Comparison of ENCODE assay signal across 17 cellular contexts in genomic region chr20:41367393-41367695, GRCh38. TPM values are rescaled to one million over a fixed set of nuclear protein-coding genes. Genes with fewer than 3 reads are reported as not detected.
DNase-seq lines count a peak whose midpoint lies in the region; ATAC-seq and TF ChIP-seq lines count a peak whose summit lies in the region.
"Had no signal": no experiment of that assay in that cellular context is flagged by ENCODE, and none has a peak within 500 bp of the region (broad histone marks: within the 10 kb centered on the region; RNA-seq: fewer than 3 reads in every experiment).

No MANE protein-coding gene starts in this region.

- no peaks in the 10 kb centered on the region for H3K9me3 Mint-ChIP-seq in Calu3 (ENCODE audit: low read depth, unreplicated experiment)
- H3K9me3 Mint-ChIP-seq in activated naive CD8-positive, alpha-beta T cell treated with anti-CD3 and anti-CD28 coated beads, Interleukin-2, amount 50 U/mL, for 24 hours = peaks cover 6% of the 10 kb centered on the region
- peaks cover 0 to 14% (median 12%) of the 10 kb centered on the region in 7 donors for H3K9me3 Mint-ChIP-seq in naive B cell

- 93% methylated on average over 11 of the region's 13 CpGs for WGBS in esophagus muscularis mucosa

- BruUV-seq in Calu3 (replicated peaks; lab: Mats Ljungman, UMichigan) = no TSS peak

- H3K4me1 ChIP-seq in esophagus muscularis mucosa = peaks cover 7 to 20% (median 16%) of the 10 kb centered on the region in 4 donors
- H3K4me1 ChIP-seq: adrenal gland had no signal

- H3K36me3 ChIP-seq in esophagus muscularis mucosa = no peaks in the 10 kb centered on the region
- H3K36me3 ChIP-seq: adrenal gland had no signal

- peaks cover 0 to 57% (median 17%) of the 10 kb centered on the region in 4 donors for H3K27me3 ChIP-seq in esophagus muscularis mucosa

- no peak overlapping the region for H3K27ac ChIP-seq in esophagus muscularis mucosa (replicated peaks in 1 of 4)
- H3K27ac ChIP-seq: 22Rv1, adrenal gland, C4-2B, KMS-11 had no signal

- H3K36me3 Mint-ChIP-seq in Calu3 (ENCODE audit: insufficient read depth, unreplicated experiment) (peaks cover 4% of the 10 kb centered on the region), naive B cell (peaks cover 0 to 7% of the 10 kb centered on the region in 2 donors)
- peaks cover 5% of the 10 kb centered on the region for H3K36me3 Mint-ChIP-seq in activated naive CD8-positive, alpha-beta T cell treated with anti-CD3 and anti-CD28 coated beads, Interleukin-2, amount 50 U/mL, for 24 hours (ENCODE audit: low read depth)

- H3K4me1 Mint-ChIP-seq in Calu3 (ENCODE audit: low read depth, unreplicated experiment) (no peaks in the 10 kb centered on the region), naive B cell (peaks cover 0 to 12% (median 12%) of the 10 kb centered on the region in 3 donors)
- peaks cover 5% of the 10 kb centered on the region for H3K4me1 Mint-ChIP-seq in activated naive CD8-positive, alpha-beta T cell treated with anti-CD3 and anti-CD28 coated beads, Interleukin-2, amount 50 U/mL, for 24 hours

- no peak for TF ChIP-seq EP300 in esophagus muscularis mucosa (IDR thresholded peaks at IDR 0.05)

- H3K9me3 ChIP-seq in esophagus muscularis mucosa = peaks cover 0 to 9% (median 0%) of the 10 kb centered on the region in 4 donors
- H3K9me3 ChIP-seq: adrenal gland had no signal

- H3K4me3 ChIP-seq in esophagus muscularis mucosa = no peak overlapping the region

- TF ChIP-seq POLR2A in esophagus muscularis mucosa (IDR thresholded peaks at IDR 0.05; ENCODE audit: low read depth) = no peak

- peaks cover 94% of the 10 kb centered on the region for H3K27me3 Mint-ChIP-seq in Calu3 (ENCODE audit: unreplicated experiment)
- H3K27me3 Mint-ChIP-seq in activated naive CD8-positive, alpha-beta T cell treated with anti-CD3 and anti-CD28 coated beads, Interleukin-2, amount 50 U/mL, for 24 hours = peaks cover 32% of the 10 kb centered on the region
- H3K27me3 Mint-ChIP-seq in naive B cell = peaks cover 28 to 68% (median 48%) of the 10 kb centered on the region in 3 donors

- H3K27ac Mint-ChIP-seq in Calu3 (ENCODE audit: unreplicated experiment) (no peak overlapping the region), naive B cell (no peak overlapping the region)
- no peak overlapping the region for H3K27ac Mint-ChIP-seq in activated naive CD8-positive, alpha-beta T cell treated with anti-CD3 and anti-CD28 coated beads, Interleukin-2, amount 50 U/mL, for 24 hours
- H3K27ac Mint-ChIP-seq: memory B cell had no signal

- H3K4me3 Mint-ChIP-seq in Calu3 (ENCODE audit: low read depth, unreplicated experiment) (peak overlapping the region; percentile 16), naive B cell (peak overlapping the region in 5 of 8 donors; percentile 53 to 72 (median 60))
- peak overlapping the region; percentile 29 for H3K4me3 Mint-ChIP-seq in activated naive CD8-positive, alpha-beta T cell treated with anti-CD3 and anti-CD28 coated beads, Interleukin-2, amount 50 U/mL, for 24 hours
- H3K4me3 Mint-ChIP-seq: memory B cell had no signal

- ATAC-seq in activated naive CD8-positive, alpha-beta T cell treated with anti-CD3 and anti-CD28 coated beads, Interleukin-2, amount 50 U/mL, for 24 hours = no peak
- no peak for ATAC-seq in naive B cell (ENCODE audit: low read depth in 2 of 2)
- ATAC-seq in GM21528 (IDR thresholded peaks at IDR 0.05; ENCODE audit: low FRiP score, unreplicated experiment) = no peak

- peak; percentile 28 for DNase-seq in DMS53 (lab: John Stamatoyannopoulos, UW)
- no peak for DNase-seq in DMS53 treated with DMSO at 0.1 percent for 48 hours (lab: John Stamatoyannopoulos, UW; ENCODE audit: unreplicated experiment)
- no peak for DNase-seq in Calu3
- DNase-seq in activated naive CD8-positive, alpha-beta T cell treated with anti-CD3 and anti-CD28 coated beads, Interleukin-2, amount 50 U/mL, for 24 hours = no peak
- DNase-seq in naive B cell = no peak
- no peak for DNase-seq in esophagus muscularis mucosa (ENCODE audit: extremely low spot score)
- no peak for DNase-seq in Ammon's horn (ENCODE audit: low spot score)
- DNase-seq: adrenal gland, NCI-H1436 treated with DMSO at 0.1 percent for 48 hours, SHP77 treated with DMSO at 0.1 percent for 48 hours had no signal

- TF ChIP-seq CTCF in Calu3 (IDR thresholded peaks at IDR 0.05; ENCODE audit: unreplicated experiment) (no peak), esophagus muscularis mucosa (IDR thresholded peaks at IDR 0.05) (no peak)

- CTCF ChIA-PET in Calu3 (lab: Charles Lee) = no interaction called here

- intact Hi-C loops in Calu3 (cut with micrococcal nuclease; ENCODE audit: unreplicated experiment) = no loop called here
- intact Hi-C loops in esophagus muscularis mucosa (cut with DNase I) = no loop called here

RNA-seq across cellular contexts. Expression of gene EMILIN3, which starts 0.7 kb away (rescaled TPM):
- total RNA-seq in Calu3 (2022) = not detected in 2 replicates
- polyA plus RNA-seq in naive B cell (ENCODE audit: low read depth in 6 of 6) = not detected
- total RNA-seq in esophagus muscularis mucosa = 1 to 10 TPM in 3 of 4 donors, under 1 TPM in 1; 0.83 to 5.6 (median 4.5) TPM
- total RNA-seq: activated CD8-positive, alpha-beta memory T cell treated with anti-CD3 and anti-CD28 coated beads for 36 hours; endothelial cell of umbilical vein had no signal

RNA-seq across cellular contexts. Expression of gene LPIN3, which starts 26.7 kb away (rescaled TPM):
- 22.6 and 23.5 TPM in 2 replicates for total RNA-seq in Calu3 (2022)
- not detected for polyA plus RNA-seq in naive B cell (ENCODE audit: low read depth in 6 of 6)
- total RNA-seq in esophagus muscularis mucosa = 10 to 100 TPM in 2 of 4 donors, 1 to 10 TPM in 2; 7.6 to 19.8 (median 10.7) TPM

RNA-seq across cellular contexts. Expression of gene ZHX3, which starts 49.8 kb away (rescaled TPM):
- total RNA-seq in Calu3 (2022) (22.7 and 24.1 TPM in 2 replicates), esophagus muscularis mucosa (100 to 1,000 TPM in 3 of 4 donors, 10 to 100 TPM in 1; 89.3 to 173 (median 156) TPM)
- 10 to 100 TPM in 3 of 6 donors, 1 to 10 TPM in 3; 3.8 to 27.8 (median 11.9) TPM for polyA plus RNA-seq in naive B cell (ENCODE audit: low read depth in 6 of 6)
